8 cellular contexts compared by ENCODE assay signal in genomic region chr1:171484760-171485374, GRCh38.
A peak's percentile ranks its signal among the peaks of the same experiment; 100 is the strongest.
DNase-seq lines count a peak whose midpoint lies in the region; ATAC-seq and TF ChIP-seq lines count a peak whose summit lies in the region.

No MANE protein-coding gene starts in this region.

- H3K4me1 ChIP-seq in adipocyte (ENCODE audit: control insufficient read depth, insufficient read depth, low read length) (peaks cover 27% of the 10 kb centered on the region), iPS-20b (ENCODE audit: insufficient read depth, low read length) (peaks cover 9% of the 10 kb centered on the region)

- H3K27ac ChIP-seq in iPS-20b (ENCODE audit: low read length), result no peak overlapping the region
- H3K27ac ChIP-seq in substantia nigra (ENCODE audit: low read depth, low read length, poor library complexity, severe bottlenecking), result peak overlapping the region; percentile 98

- H3K9me3 ChIP-seq in adipocyte (ENCODE audit: control insufficient read depth, low read length) (no peaks in the 10 kb centered on the region), iPS-20b (ENCODE audit: insufficient read depth, low read depth, low read length) (no peaks in the 10 kb centered on the region)

- H3K9ac ChIP-seq in adipocyte (ENCODE audit: low read length) (peak overlapping the region; percentile 95), iPS-20b (ENCODE audit: low read depth, low read length) (peak overlapping the region; percentile 98; the same call in 1 of the 2 replicates)

- DNase-seq in GM10266 (ENCODE audit: extremely low spot score) (peak; percentile 47), HPDE6-E6E7 (ENCODE audit: extremely low spot score) (peak; percentile 5), adipocyte (ENCODE audit: low read depth) (no peak), substantia nigra (lab: John Stamatoyannopoulos, UW) (no peak), GOT3 (lab: John Stamatoyannopoulos, UW) (no peak)
- no peak for DNase-seq in activated effector memory CD4-positive, alpha-beta T cell treated with anti-CD3 and anti-CD28 coated beads, Interleukin-2, amount 50 U/mL, for 16 hours

- ATAC-seq in GM21526 (IDR thresholded peaks at IDR 0.05; ENCODE audit: low FRiP score, unreplicated experiment), result peak; percentile 57

- no peak for TF ChIP-seq CTCF in GM10266 (IDR thresholded peaks at IDR 0.05; ENCODE audit: control insufficient read depth, insufficient read depth, low read depth, missing control alignments)

- H3K4me3 ChIP-seq in adipocyte (ENCODE audit: low read length) (peak overlapping the region; percentile 92), iPS-20b (ENCODE audit: low read length) (peak overlapping the region; percentile 89)

- H3K27me3 ChIP-seq in adipocyte (replicated peaks; ENCODE audit: control insufficient read depth, insufficient read depth, low read length) (no peaks in the 10 kb centered on the region), iPS-20b (ENCODE audit: insufficient read depth, low read length) (no peaks in the 10 kb centered on the region)

- no peaks in the 10 kb centered on the region for H3K36me3 ChIP-seq in adipocyte (ENCODE audit: control insufficient read depth, insufficient read depth, low read length, severe bottlenecking)
- H3K36me3 ChIP-seq in iPS-20b (ENCODE audit: insufficient read depth, low read depth, low read length), result peaks cover 15% of the 10 kb centered on the region

Comparison
In these comparisons a context has a peak if more than half of its experiments do, and no peak if none do; other contexts are left out.
1. DNase-seq: peak in GM10266 (single experiment) and HPDE6-E6E7 (single experiment); none in adipocyte (single experiment), substantia nigra (0 of 49), activated effector memory CD4-positive, alpha-beta T cell treated with anti-CD3 and anti-CD28 coated beads, Interleukin-2, amount 50 U/mL, for 16 hours (single experiment) and GOT3 (single experiment).